Comparison of ENCODE assay signal across 16 cellular contexts in the genomic region with DNA sequence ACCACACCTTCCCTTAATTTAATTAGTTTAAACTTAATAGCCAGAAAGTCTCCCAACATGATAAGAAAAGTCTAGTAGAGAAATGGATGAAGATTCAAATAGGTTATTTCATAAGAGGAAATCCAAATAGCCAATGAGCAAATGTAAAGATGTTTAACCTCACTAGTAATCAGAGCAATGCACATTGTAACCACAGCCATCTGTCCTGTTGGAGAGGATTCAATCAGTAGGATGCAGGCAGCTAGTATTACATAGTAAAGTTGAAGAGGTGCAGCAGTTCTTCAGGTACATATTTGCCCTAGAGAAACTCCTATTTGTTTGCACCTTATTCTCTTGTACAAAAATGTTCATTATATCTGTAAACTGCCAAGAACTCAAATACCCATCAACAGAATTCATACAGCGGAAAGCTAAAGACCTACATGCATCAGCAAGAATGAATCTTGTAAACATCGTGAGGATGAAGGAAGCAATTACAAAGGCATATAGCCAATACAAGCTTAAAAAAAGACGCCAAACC.
"Had no signal": no experiment of that assay in that cellular context is flagged by ENCODE, and none has a peak within 500 bp of the region (broad histone marks: within the 10 kb centered on the region; RNA-seq: fewer than 3 reads in every experiment).

No MANE protein-coding gene starts in this region.

- H3K27me3 ChIP-seq: tibial artery, uterus had no signal

- ATAC-seq: activated CD4-positive, alpha-beta T cell treated with anti-CD3 and anti-CD28 coated beads for 36 hours; esophagus mucosa; left ventricle myocardium superior; mucosa of descending colon; naive thymus-derived CD4-positive, alpha-beta T cell had no signal

- DNase-seq: activated CD4-positive, alpha-beta memory T cell treated with anti-CD3 and anti-CD28 coated beads, Interleukin-2, amount 10 ng/mL, durations not matched to agents 7 days and 5 days; activated CD4-positive, alpha-beta T cell treated with anti-CD3 and anti-CD28 coated beads for 36 hours; activated effector memory CD4-positive, alpha-beta T cell treated with anti-CD3 and anti-CD28 coated beads, Interleukin-2, amount 50 U/mL, for 16 hours; activated T-cell treated with anti-CD3 and anti-CD28 coated beads, Interleukin-2, amount 50 U/mL, for 48 hours; amniotic stem cell; hippocampal formation; left ventricle myocardium superior; mucosa of descending colon; naive thymus-derived CD4-positive, alpha-beta T cell; stimulated activated CD4-positive, alpha-beta T cell treated with anti-CD3 and anti-CD28 coated beads, Interleukin-2, amount 100 ng/mL, for 48 hours; stimulated activated naive CD4-positive, alpha-beta T cell; T-helper 9 cell; tibial artery; uterus had no signal

- H3K4me3 ChIP-seq: coronary artery, mucosa of descending colon, tibial artery, uterus had no signal

- H3K27ac ChIP-seq: coronary artery, tibial artery, uterus had no signal

- H3K9me3 ChIP-seq: mucosa of descending colon, tibial artery, uterus had no signal

- H3K4me1 ChIP-seq: tibial artery, uterus had no signal
